8 cellular contexts compared by ENCODE assay signal in genomic region chr19:3700242-3701032, GRCh38. TPM values are rescaled to one million over a fixed set of nuclear protein-coding genes. Genes with fewer than 3 reads are reported as not detected.
DNase-seq lines count a peak whose midpoint lies in the region; ATAC-seq and TF ChIP-seq lines count a peak whose summit lies in the region.

TSS of gene PIP5K1C (minus strand) at chr19:3700468. CDS start at chr19:3700390, 78 bp downstream.

- DNase-seq in DMS79 (lab: John Stamatoyannopoulos, UW) = peak; percentile 44
- DNase-seq in Jurkat, Clone E6-1 (ENCODE audit: low read depth, low spot score) = peak; percentile 63
- DNase-seq in RKO (ENCODE audit: low spot score) = peak; percentile 86
- peak; percentile 88 for DNase-seq in activated T-helper 2 cell treated with anti-CD3 and anti-CD28 coated beads, Interferon-gamma antibody, Interleukin-2, Interleukin-4, amounts not matched to agents 10 μg/mL and 5 μg/mL and 100 μg/mL, durations not matched to agents 14 hours and 24 hours and 36 hours (ENCODE audit: low spot score)
- DNase-seq in fibroblast of the conjunctiva (ENCODE audit: low read depth) = peak; percentile 62
- DNase-seq in neural crest cell (ENCODE audit: low read depth, low spot score) = peak; percentile 97
- peak; percentile 58 for DNase-seq in stromal cell of bone marrow (ENCODE audit: low read depth)

- peak within 1 kb of the TSS; percentile 72 for H3K4me3 ChIP-seq in Jurkat, Clone E6-1 (ENCODE audit: low read length)

- intact Hi-C loops in activated T-helper 2 cell treated with anti-CD3 and anti-CD28 coated beads, Interferon-gamma antibody, Interleukin-2, Interleukin-4, amounts not matched to agents 10 μg/mL and 5 μg/mL and 100 μg/mL, durations not matched to agents 14 hours and 24 hours and 36 hours (cut with micrococcal nuclease) = loop anchor here (2.0 kb wide), 1 partner anchor 30 kb away; no protein-coding TSS in a partner anchor

- H3K9me3 Mint-ChIP-seq in activated T-helper 2 cell treated with anti-CD3 and anti-CD28 coated beads, Interferon-gamma antibody, Interleukin-2, Interleukin-4, amounts not matched to agents 10 μg/mL and 5 μg/mL and 100 μg/mL, durations not matched to agents 14 hours and 24 hours and 36 hours = no peaks in the 10 kb centered on the region
- no peaks in the 10 kb centered on the region for H3K9me3 Mint-ChIP-seq in neural crest cell

- TF ChIP-seq CTCF in neural crest cell (conservative IDR thresholded peaks at IDR 0.05) = peak; percentile 77

- H3K36me3 Mint-ChIP-seq in activated T-helper 2 cell treated with anti-CD3 and anti-CD28 coated beads, Interferon-gamma antibody, Interleukin-2, Interleukin-4, amounts not matched to agents 10 μg/mL and 5 μg/mL and 100 μg/mL, durations not matched to agents 14 hours and 24 hours and 36 hours (ENCODE audit: low read depth) = no peaks in the 10 kb centered on the region
- H3K36me3 Mint-ChIP-seq in neural crest cell (ENCODE audit: low read depth) = no peaks in the 10 kb centered on the region

- H3K4me1 Mint-ChIP-seq in activated T-helper 2 cell treated with anti-CD3 and anti-CD28 coated beads, Interferon-gamma antibody, Interleukin-2, Interleukin-4, amounts not matched to agents 10 μg/mL and 5 μg/mL and 100 μg/mL, durations not matched to agents 14 hours and 24 hours and 36 hours (ENCODE audit: low read depth) = peaks cover 8% of the 10 kb centered on the region
- H3K4me1 Mint-ChIP-seq in neural crest cell = peaks cover 13% of the 10 kb centered on the region

- ATAC-seq in GM21529 (IDR thresholded peaks at IDR 0.05; ENCODE audit: unreplicated experiment) = peak; percentile 77

- H3K27ac Mint-ChIP-seq in activated T-helper 2 cell treated with anti-CD3 and anti-CD28 coated beads, Interferon-gamma antibody, Interleukin-2, Interleukin-4, amounts not matched to agents 10 μg/mL and 5 μg/mL and 100 μg/mL, durations not matched to agents 14 hours and 24 hours and 36 hours = peak within 1 kb of the TSS; percentile 52
- H3K27ac Mint-ChIP-seq in neural crest cell (ENCODE audit: unreplicated experiment) = no peak within 1 kb of the TSS

- H3K27me3 Mint-ChIP-seq in activated T-helper 2 cell treated with anti-CD3 and anti-CD28 coated beads, Interferon-gamma antibody, Interleukin-2, Interleukin-4, amounts not matched to agents 10 μg/mL and 5 μg/mL and 100 μg/mL, durations not matched to agents 14 hours and 24 hours and 36 hours (ENCODE audit: low read depth) = peaks cover 2% of the 10 kb centered on the region
- H3K27me3 Mint-ChIP-seq in neural crest cell (ENCODE audit: low read depth) = peaks cover 3% of the 10 kb centered on the region

- peak within 1 kb of the TSS; percentile 88 for H3K4me3 Mint-ChIP-seq in activated T-helper 2 cell treated with anti-CD3 and anti-CD28 coated beads, Interferon-gamma antibody, Interleukin-2, Interleukin-4, amounts not matched to agents 10 μg/mL and 5 μg/mL and 100 μg/mL, durations not matched to agents 14 hours and 24 hours and 36 hours (ENCODE audit: low read depth)
- H3K4me3 Mint-ChIP-seq in neural crest cell = peak within 1 kb of the TSS; percentile 92

RNA-seq across cellular contexts. Expression of gene PIP5K1C, which starts in this region (rescaled TPM):
- polyA plus RNA-seq in Jurkat, Clone E6-1 (2012; ENCODE audit: insufficient read depth, insufficient read length) = 10.8 TPM
- 22.5 and 23.6 TPM in 2 replicates for total RNA-seq in activated T-helper 2 cell treated with anti-CD3 and anti-CD28 coated beads, Interferon-gamma antibody, Interleukin-2, Interleukin-4, amounts not matched to agents 10 μg/mL and 5 μg/mL and 100 μg/mL, durations not matched to agents 14 hours and 24 hours and 36 hours
- 39.5 and 40.1 TPM in 2 replicates for total RNA-seq in neural crest cell

Comparison
In these comparisons a context has a peak if more than half of its experiments do, and no peak if none do; other contexts are left out.
1. Peak in every context shown above with its lines: DNase-seq, ATAC-seq and H3K4me3 ChIP-seq.
2. DNase-seq: peak in every context shown above with its lines; median percentile 97 in neural crest cell; 88 in activated T-helper 2 cell treated with anti-CD3 and anti-CD28 coated beads, Interferon-gamma antibody, Interleukin-2, Interleukin-4, amounts not matched to agents 10 μg/mL and 5 μg/mL and 100 μg/mL, durations not matched to agents 14 hours and 24 hours and 36 hours; 86 in RKO; 63 in Jurkat, Clone E6-1; 62 in fibroblast of the conjunctiva; 58 in stromal cell of bone marrow; 44 in DMS79.